In the genomic region with DNA sequence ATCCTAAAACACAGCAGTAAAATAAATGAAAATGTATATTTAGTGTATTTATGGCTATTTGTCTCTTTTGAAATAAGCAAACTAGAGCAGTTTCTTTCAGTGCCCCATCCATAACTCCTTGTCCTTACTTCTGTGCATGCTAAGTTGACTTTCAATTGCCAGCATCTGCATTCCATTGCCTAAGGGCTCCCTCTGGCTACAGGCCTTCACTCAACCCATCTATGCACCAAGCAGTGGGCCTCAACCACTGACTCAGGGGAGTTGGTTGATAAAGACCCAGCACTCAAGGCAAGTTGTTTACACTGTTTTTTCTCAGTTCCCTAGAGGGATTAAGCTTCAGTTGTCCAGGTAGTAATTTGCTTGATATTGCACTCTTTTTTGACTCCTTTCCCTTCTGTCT, we compare ENCODE assay signal across 12 cellular contexts.
A peak's percentile ranks its signal among the peaks of the same experiment; 100 is the strongest.
DNase-seq lines count a peak whose midpoint lies in the region; ATAC-seq and TF ChIP-seq lines count a peak whose summit lies in the region.
"Had no signal": no experiment of that assay in that cellular context is flagged by ENCODE, and none has a peak within 500 bp of the region (broad histone marks: within the 10 kb centered on the region; RNA-seq: fewer than 3 reads in every experiment).

No MANE protein-coding gene starts in this region.

- no peaks in the 10 kb centered on the region for H4K20me1 ChIP-seq in PC-3 (ENCODE audit: low read length)

- ATAC-seq in PC-3 (no peak), foreskin keratinocyte (no peak), GM18867 (IDR thresholded peaks at IDR 0.05; ENCODE audit: unreplicated experiment) (no peak)
- ATAC-seq: A549 had no signal

- DNase-seq in DMS53 (lab: John Stamatoyannopoulos, UW) = peak; percentile 6
- DNase-seq in DMS53 treated with DMSO at 0.1 percent for 48 hours (lab: John Stamatoyannopoulos, UW; ENCODE audit: unreplicated experiment) = no peak
- peak; percentile 22 for DNase-seq in PC-3
- DNase-seq in foreskin keratinocyte = peak in 1 of 2 donors; percentile 22
- DNase-seq in renal cortical epithelial cell (ENCODE audit: low read depth) = peak; percentile 59
- no peak for DNase-seq in activated CD8-positive, alpha-beta memory T cell treated with anti-CD3 and anti-CD28 coated beads for 24 hours
- DNase-seq in NCI-H774 (lab: John Stamatoyannopoulos, UW) = no peak
- DNase-seq: HFFc6; NCI-H1048; stimulated activated CD4-positive, alpha-beta T cell treated with anti-CD3 and anti-CD28 coated beads, Interleukin-1b, Interleukin-23, amount 100 ng/mL, for 48 hours had no signal

- H3K27ac ChIP-seq in PC-3 (ENCODE audit: low read length) = no peak overlapping the region
- H3K27ac ChIP-seq in foreskin keratinocyte = no peak overlapping the region
- H3K27ac ChIP-seq: A549 had no signal

- H2AFZ ChIP-seq in PC-3 (ENCODE audit: low read length) = no peak overlapping the region

- H3K4me2 ChIP-seq in PC-3 (ENCODE audit: low read length) = no peak overlapping the region
- H3K4me2 ChIP-seq: A549 had no signal

- 0 out of 2 replicates have a peak, but pooled peaks have one; percentile 19 for TF ChIP-seq CTCF in PC-3 (conservative IDR thresholded peaks at IDR 0.05; ENCODE audit: low read depth, low read length)
- peak; percentile 34 for TF ChIP-seq CTCF in foreskin keratinocyte (conservative IDR thresholded peaks at IDR 0.05)

- no peaks in the 10 kb centered on the region for H3F3A ChIP-seq in PC-3 (ENCODE audit: low read length, unreplicated experiment)

- no peak overlapping the region for H3K9ac ChIP-seq in PC-3 (ENCODE audit: low read length)

- POLR2A ChIA-PET in PC-3 (lab: Charles Lee; ENCODE audit: unreplicated experiment) = no interaction called here

- intact Hi-C loops in PC-3 (cut with micrococcal nuclease) = loop anchor here (1.0 to 2.0 kb wide), 2 partner anchors 179 to 347 kb away; no protein-coding TSS in a partner anchor

- H3K4me1 ChIP-seq in PC-3 (ENCODE audit: insufficient read depth, low read length) (no peaks in the 10 kb centered on the region), foreskin keratinocyte (no peaks in the 10 kb centered on the region)
- H3K4me1 ChIP-seq: A549 had no signal

- no peaks in the 10 kb centered on the region for H3K27me3 ChIP-seq in PC-3 (ENCODE audit: low read length)
- H3K27me3 ChIP-seq in foreskin keratinocyte = no peaks in the 10 kb centered on the region

- no peak overlapping the region for H3K4me3 ChIP-seq in PC-3 (ENCODE audit: low read length)
- H3K4me3 ChIP-seq: A549 had no signal

- no peaks in the 10 kb centered on the region for H3K79me2 ChIP-seq in PC-3 (ENCODE audit: low read length)

- CTCF ChIA-PET in PC-3 (lab: Charles Lee) = no interaction called here

- no peaks in the 10 kb centered on the region for H3K9me2 ChIP-seq in PC-3 (replicated peaks; ENCODE audit: low read length)

- H3K9me3 ChIP-seq in PC-3 (ENCODE audit: low read length) = no peaks in the 10 kb centered on the region
- H3K9me3 ChIP-seq: A549 had no signal

- H3K36me3 ChIP-seq in PC-3 (ENCODE audit: low read depth, low read length) = no peaks in the 10 kb centered on the region

- no TSS peak for BruUV-seq in PC-3 (replicated peaks; lab: Mats Ljungman, UMichigan)

Comparison
In these comparisons a context has a peak if more than half of its experiments do, and no peak if none do; other contexts are left out.
1. DNase-seq: peak in DMS53 (single experiment), PC-3 (single experiment) and renal cortical epithelial cell (single experiment); none in DMS53 treated with DMSO at 0.1 percent for 48 hours (single experiment), activated CD8-positive, alpha-beta memory T cell treated with anti-CD3 and anti-CD28 coated beads for 24 hours (single experiment) and NCI-H774 (single experiment).